In genomic region chr17:80980397-80981061, GRCh38 we compare ENCODE assay signal across 9 cellular contexts. TPM values are rescaled to one million over a fixed set of nuclear protein-coding genes. Genes with fewer than 3 reads are reported as not detected.
DNase-seq lines count a peak whose midpoint lies in the region; ATAC-seq and TF ChIP-seq lines count a peak whose summit lies in the region.
"Had no signal": no experiment of that assay in that cellular context is flagged by ENCODE, and none has a peak within 500 bp of the region (broad histone marks: within the 10 kb centered on the region; RNA-seq: fewer than 3 reads in every experiment).

No MANE protein-coding gene starts in this region.

- ATAC-seq in foreskin keratinocyte (peak; percentile 32), HG03135 (IDR thresholded peaks at IDR 0.05; ENCODE audit: unreplicated experiment) (no peak), GM18505 (IDR thresholded peaks at IDR 0.05; ENCODE audit: unreplicated experiment) (no peak)
- ATAC-seq in stimulated activated naive CD8-positive, alpha-beta T cell treated with anti-CD3 and anti-CD28 coated beads, Interleukin-15, Interleukin-2, amounts not matched to agents 100 U/mL and 50 U/mL, for 24 hours, result peak; percentile 71

- H3K27ac Mint-ChIP-seq in activated naive CD4-positive, alpha-beta T cell treated with anti-CD3 and anti-CD28 coated beads for 36 hours, result no peak overlapping the region
- H3K27ac Mint-ChIP-seq in activated naive CD4-positive, alpha-beta T cell treated with anti-CD3 and anti-CD28 coated beads, Interleukin-2, amount 10 ng/mL, durations not matched to agents 7 days and 5 days, result no peak overlapping the region

- in situ Hi-C loops in KBM-7 (cut with MboI; ENCODE audit: low pct_unique_long_range_greater_than_20kb, low sequenced_read_pairs), result no loop called here

- H3K27me3 Mint-ChIP-seq in activated naive CD4-positive, alpha-beta T cell treated with anti-CD3 and anti-CD28 coated beads for 36 hours (ENCODE audit: low read depth), result no peaks in the 10 kb centered on the region
- peaks cover 62% of the 10 kb centered on the region for H3K27me3 Mint-ChIP-seq in activated naive CD4-positive, alpha-beta T cell treated with anti-CD3 and anti-CD28 coated beads, Interleukin-2, amount 10 ng/mL, durations not matched to agents 7 days and 5 days

- no peak overlapping the region for H3K4me3 Mint-ChIP-seq in activated naive CD4-positive, alpha-beta T cell treated with anti-CD3 and anti-CD28 coated beads for 36 hours
- no peak overlapping the region for H3K4me3 Mint-ChIP-seq in activated naive CD4-positive, alpha-beta T cell treated with anti-CD3 and anti-CD28 coated beads, Interleukin-2, amount 10 ng/mL, durations not matched to agents 7 days and 5 days

- peaks cover 12% of the 10 kb centered on the region for H3K4me1 Mint-ChIP-seq in activated naive CD4-positive, alpha-beta T cell treated with anti-CD3 and anti-CD28 coated beads for 36 hours (ENCODE audit: low read depth)
- H3K4me1 Mint-ChIP-seq in activated naive CD4-positive, alpha-beta T cell treated with anti-CD3 and anti-CD28 coated beads, Interleukin-2, amount 10 ng/mL, durations not matched to agents 7 days and 5 days, result peaks cover 8% of the 10 kb centered on the region

- H3K27ac ChIP-seq in foreskin keratinocyte, result no peak overlapping the region

- intact Hi-C loops in activated naive CD4-positive, alpha-beta T cell treated with anti-CD3 and anti-CD28 coated beads for 36 hours (cut with micrococcal nuclease), result loop anchor here (1.0 to 5.0 kb wide), 3 partner anchors 403 to 553 kb away; no protein-coding TSS in a partner anchor

- no peak for TF ChIP-seq CTCF in foreskin keratinocyte (conservative IDR thresholded peaks at IDR 0.05)

- peak; percentile 32 for DNase-seq in activated naive CD4-positive, alpha-beta T cell treated with anti-CD3 and anti-CD28 coated beads for 36 hours
- no peak for DNase-seq in activated naive CD4-positive, alpha-beta T cell treated with anti-CD3 and anti-CD28 coated beads, Interleukin-2, amount 10 ng/mL, durations not matched to agents 7 days and 5 days
- peak; percentile 69 to 71 for DNase-seq in activated CD4-positive, alpha-beta T cell treated with anti-CD3 and anti-CD28 coated beads, Interleukin-2, amount 50 U/mL, for 4 hours
- DNase-seq in foreskin keratinocyte (peak; percentile 35 to 63), KBM-7 (no peak)
- DNase-seq in stimulated activated naive CD8-positive, alpha-beta T cell treated with anti-CD3 and anti-CD28 coated beads, Interleukin-15, Interleukin-2, amounts not matched to agents 100 U/mL and 50 U/mL, for 24 hours, result no peak
- DNase-seq: NCI-H510A had no signal

- no peaks in the 10 kb centered on the region for H3K36me3 Mint-ChIP-seq in activated naive CD4-positive, alpha-beta T cell treated with anti-CD3 and anti-CD28 coated beads for 36 hours (ENCODE audit: low read depth)
- H3K36me3 Mint-ChIP-seq in activated naive CD4-positive, alpha-beta T cell treated with anti-CD3 and anti-CD28 coated beads, Interleukin-2, amount 10 ng/mL, durations not matched to agents 7 days and 5 days, result no peaks in the 10 kb centered on the region

- no peaks in the 10 kb centered on the region for H3K9me3 Mint-ChIP-seq in activated naive CD4-positive, alpha-beta T cell treated with anti-CD3 and anti-CD28 coated beads for 36 hours
- H3K9me3 Mint-ChIP-seq in activated naive CD4-positive, alpha-beta T cell treated with anti-CD3 and anti-CD28 coated beads, Interleukin-2, amount 10 ng/mL, durations not matched to agents 7 days and 5 days, result no peaks in the 10 kb centered on the region

- H3K4me1 ChIP-seq in foreskin keratinocyte, result no peaks in the 10 kb centered on the region

- H3K27me3 ChIP-seq in foreskin keratinocyte, result peaks cover 14% of the 10 kb centered on the region

- CTCF ChIA-PET in activated naive CD4-positive, alpha-beta T cell treated with anti-CD3 and anti-CD28 coated beads for 36 hours (lab: Charles Lee), result interaction anchor here (1.1 kb wide), 1 partner anchor 11 kb away, joined by 4 read pairs; no protein-coding TSS in a partner anchor
- CTCF ChIA-PET in activated naive CD4-positive, alpha-beta T cell treated with anti-CD3 and anti-CD28 coated beads, Interleukin-2, amount 10 ng/mL, durations not matched to agents 7 days and 5 days (lab: Charles Lee), result interaction anchor here (2.1 to 3.8 kb wide), 2 partner anchors 553 to 555 kb away, joined by 6 to 20 read pairs; no protein-coding TSS in a partner anchor

- no peak for TF ChIP-seq POLR2A in GM18505 (IDR thresholded peaks at IDR 0.05; ENCODE audit: borderline replicate concordance, extremely low read depth, insufficient read depth, insufficient read length)

RNA-seq across cellular contexts. Expression of gene CHMP6, which starts 11.1 kb away (rescaled TPM):
- 10 to 100 TPM; 10.1 to 10.6 TPM for total RNA-seq in activated naive CD4-positive, alpha-beta T cell treated with anti-CD3 and anti-CD28 coated beads for 36 hours
- 26.1 and 27.1 TPM in 2 replicates for total RNA-seq in foreskin keratinocyte
- 41.1 and 43.9 TPM in 2 replicates for polyA plus RNA-seq in foreskin keratinocyte

RNA-seq across cellular contexts. Expression of gene BAIAP2, which starts 54.4 kb away (rescaled TPM):
- 1 to 10 TPM; 3.9 to 4.2 TPM for total RNA-seq in activated naive CD4-positive, alpha-beta T cell treated with anti-CD3 and anti-CD28 coated beads for 36 hours
- total RNA-seq in foreskin keratinocyte, result 104 and 106 TPM in 2 replicates
- polyA plus RNA-seq in foreskin keratinocyte, result 117 and 118 TPM in 2 replicates

Comparison
In these comparisons a context has a peak if more than half of its experiments do, and no peak if none do; other contexts are left out.
1. DNase-seq: peak in activated naive CD4-positive, alpha-beta T cell treated with anti-CD3 and anti-CD28 coated beads for 36 hours (single experiment), activated CD4-positive, alpha-beta T cell treated with anti-CD3 and anti-CD28 coated beads, Interleukin-2, amount 50 U/mL, for 4 hours (2 of 2) and foreskin keratinocyte (2 of 2); none in activated naive CD4-positive, alpha-beta T cell treated with anti-CD3 and anti-CD28 coated beads, Interleukin-2, amount 10 ng/mL, durations not matched to agents 7 days and 5 days (single experiment), stimulated activated naive CD8-positive, alpha-beta T cell treated with anti-CD3 and anti-CD28 coated beads, Interleukin-15, Interleukin-2, amounts not matched to agents 100 U/mL and 50 U/mL, for 24 hours (single experiment) and KBM-7 (single experiment).
2. ATAC-seq: peak in foreskin keratinocyte (single experiment) and stimulated activated naive CD8-positive, alpha-beta T cell treated with anti-CD3 and anti-CD28 coated beads, Interleukin-15, Interleukin-2, amounts not matched to agents 100 U/mL and 50 U/mL, for 24 hours (single experiment); none in HG03135 (single experiment) and GM18505 (single experiment).
3. RNA of gene BAIAP2, which starts 54.4 kb away (total RNA-seq): 104 to 106 TPM in foreskin keratinocyte; 3.9 to 4.2 TPM in activated naive CD4-positive, alpha-beta T cell treated with anti-CD3 and anti-CD28 coated beads for 36 hours; every median in the first group is over 10 times any median in the second.